ENCODE assay signal across 13 cellular contexts in genomic region chr11:10414181-10414580, GRCh38. TPM values are rescaled to one million over a fixed set of nuclear protein-coding genes. Genes with fewer than 3 reads are reported as not detected.
DNase-seq lines count a peak whose midpoint lies in the region; FAIRE-seq and TF ChIP-seq lines count a peak whose summit lies in the region.
"Had no signal": no experiment of that assay in that cellular context is flagged by ENCODE, and none has a peak within 500 bp of the region (broad histone marks: within the 10 kb centered on the region; RNA-seq: fewer than 3 reads in every experiment).

No MANE protein-coding gene starts in this region.

- H3K4me1 ChIP-seq in stomach (peaks cover 0 to 24% (median 0%) of the 10 kb centered on the region in 4 donors), kidney (ENCODE audit: control insufficient read depth in 1 of 2, insufficient read depth in 1 of 2, low read depth in 1 of 2, low read length in 2 of 2) (peaks cover 0 to 3% of the 10 kb centered on the region in 2 donors)
- H3K4me1 ChIP-seq: body of pancreas, SJSA1, testis had no signal

- H3K4me3 ChIP-seq in stomach (no peak overlapping the region), kidney (ENCODE audit: low read length in 2 of 2) (no peak overlapping the region)
- H3K4me3 ChIP-seq: body of pancreas, SJSA1, testis had no signal

- no peak for TF ChIP-seq EP300 in stomach (IDR thresholded peaks at IDR 0.05)

- no peaks in the 10 kb centered on the region for H3K9me3 Mint-ChIP-seq in T-helper 2 cell treated with Interferon-gamma antibody and Interleukin-4, amounts not matched to agents 5 μg/mL and 100 μg/mL, for 36 hours

- H3K27ac ChIP-seq in stomach (peak overlapping the region in 4 of 5 donors; percentile 2 to 62 (median 52)), kidney (ENCODE audit: low read depth in 2 of 2, low read length in 2 of 2) (no peak overlapping the region)
- H3K27ac ChIP-seq: SJSA1, WERI-Rb-1 had no signal

- TF ChIP-seq CTCF in stomach (IDR thresholded peaks at IDR 0.05): no peak
- no peak for TF ChIP-seq CTCF in GM13976 (IDR thresholded peaks at IDR 0.05; ENCODE audit: borderline replicate concordance, control extremely low read depth, extremely low read depth, insufficient read depth, missing control alignments)
- no peak for TF ChIP-seq CTCF in kidney (IDR thresholded peaks at IDR 0.05; ENCODE audit: borderline replicate concordance, extremely low read depth, insufficient read depth)

- H3K4me3 Mint-ChIP-seq in T-helper 2 cell treated with Interferon-gamma antibody and Interleukin-4, amounts not matched to agents 5 μg/mL and 100 μg/mL, for 36 hours: peak overlapping the region; percentile 37

- no peak overlapping the region for H3K9ac ChIP-seq in kidney (ENCODE audit: low read length in 2 of 2)

- H3K4me1 Mint-ChIP-seq in T-helper 2 cell treated with Interferon-gamma antibody and Interleukin-4, amounts not matched to agents 5 μg/mL and 100 μg/mL, for 36 hours (ENCODE audit: low read depth): peaks cover 26% of the 10 kb centered on the region

- peaks cover 0 to 3% (median 0%) of the 10 kb centered on the region in 3 donors for H3K27me3 ChIP-seq in stomach
- H3K27me3 ChIP-seq: body of pancreas, SJSA1, testis had no signal

- no peak for DNase-seq in T-helper 2 cell treated with Interferon-gamma antibody and Interleukin-4, amounts not matched to agents 5 μg/mL and 100 μg/mL, for 36 hours (ENCODE audit: low spot score)
- DNase-seq in T-helper 2 cell: no peak
- peak; percentile 59 for DNase-seq in UCSD-AML1 (lab: John Stamatoyannopoulos, UW; ENCODE audit: unreplicated experiment)
- peak; percentile 73 for DNase-seq in left kidney (ENCODE audit: low read depth, low spot score)
- no peak for DNase-seq in stomach
- no peak for DNase-seq in GM13976 (ENCODE audit: low spot score)
- no peak for DNase-seq in kidney
- DNase-seq in AML-193 (lab: John Stamatoyannopoulos, UW): no peak
- DNase-seq: WERI-Rb-1 had no signal

- no peak for FAIRE-seq in kidney (lab: Jason Lieb, UNC)
- FAIRE-seq: H54 had no signal

- in situ Hi-C loops in GM13976 (cut with MboI; ENCODE audit: low sequenced_read_pairs, unreplicated experiment): no loop called here

- TF ChIP-seq POLR2A in stomach (IDR thresholded peaks at IDR 0.05): no peak

- intact Hi-C loops in stomach (cut with DNase I; ENCODE audit: low total_unique reads) (no loop called here), kidney (cut with DNase I) (no loop called here)

- H3K27ac Mint-ChIP-seq in T-helper 2 cell treated with Interferon-gamma antibody and Interleukin-4, amounts not matched to agents 5 μg/mL and 100 μg/mL, for 36 hours: no peak overlapping the region

- H3K27me3 Mint-ChIP-seq in T-helper 2 cell treated with Interferon-gamma antibody and Interleukin-4, amounts not matched to agents 5 μg/mL and 100 μg/mL, for 36 hours (ENCODE audit: low read depth): peaks cover 14% of the 10 kb centered on the region

- no peaks in the 10 kb centered on the region for H3K9me3 ChIP-seq in stomach
- no peaks in the 10 kb centered on the region for H3K9me3 ChIP-seq in kidney (ENCODE audit: control insufficient read depth in 1 of 2, low read length in 2 of 2)
- H3K9me3 ChIP-seq: body of pancreas, SJSA1, testis had no signal

- H3K36me3 ChIP-seq in stomach: no peaks in the 10 kb centered on the region
- H3K36me3 ChIP-seq in kidney (ENCODE audit: control insufficient read depth in 1 of 2, insufficient read depth in 2 of 2, low read length in 2 of 2): no peaks in the 10 kb centered on the region
- H3K36me3 ChIP-seq: SJSA1, WERI-Rb-1 had no signal

- WGBS in stomach, 5 donors: 49 to 64% (median 57%) methylated on average over 8 of the region's 8 CpGs

- no peaks in the 10 kb centered on the region for H3K36me3 Mint-ChIP-seq in T-helper 2 cell treated with Interferon-gamma antibody and Interleukin-4, amounts not matched to agents 5 μg/mL and 100 μg/mL, for 36 hours (ENCODE audit: low read depth)

RNA-seq across cellular contexts. Expression of gene AMPD3, which starts 40.9 kb away (rescaled TPM):
- total RNA-seq in stomach: 10 to 100 TPM in 3 of 5 donors, 1 to 10 TPM in 2; 7.7 to 20.4 (median 14.2) TPM
- polyA plus RNA-seq in stomach: 1 to 10 TPM; 4.1 to 6.6 (median 5.2) TPM
- total RNA-seq in kidney: 16.5 TPM
- polyA plus RNA-seq in kidney (ENCODE audit: insufficient read depth, low read depth, low replicate concordance): 8.4 TPM

Comparison
In these comparisons a context has a peak if more than half of its experiments do, and no peak if none do; other contexts are left out.
1. DNase-seq: peak in UCSD-AML1 (single experiment) and left kidney (single experiment); none in T-helper 2 cell treated with Interferon-gamma antibody and Interleukin-4, amounts not matched to agents 5 μg/mL and 100 μg/mL, for 36 hours (single experiment), T-helper 2 cell (0 of 5), stomach (single experiment), GM13976 (single experiment), kidney (single experiment) and AML-193 (0 of 2).
2. H3K27ac ChIP-seq: peak in stomach (4 of 5); none in kidney (0 of 2).